12 cellular contexts compared by ENCODE assay signal in the genomic region with DNA sequence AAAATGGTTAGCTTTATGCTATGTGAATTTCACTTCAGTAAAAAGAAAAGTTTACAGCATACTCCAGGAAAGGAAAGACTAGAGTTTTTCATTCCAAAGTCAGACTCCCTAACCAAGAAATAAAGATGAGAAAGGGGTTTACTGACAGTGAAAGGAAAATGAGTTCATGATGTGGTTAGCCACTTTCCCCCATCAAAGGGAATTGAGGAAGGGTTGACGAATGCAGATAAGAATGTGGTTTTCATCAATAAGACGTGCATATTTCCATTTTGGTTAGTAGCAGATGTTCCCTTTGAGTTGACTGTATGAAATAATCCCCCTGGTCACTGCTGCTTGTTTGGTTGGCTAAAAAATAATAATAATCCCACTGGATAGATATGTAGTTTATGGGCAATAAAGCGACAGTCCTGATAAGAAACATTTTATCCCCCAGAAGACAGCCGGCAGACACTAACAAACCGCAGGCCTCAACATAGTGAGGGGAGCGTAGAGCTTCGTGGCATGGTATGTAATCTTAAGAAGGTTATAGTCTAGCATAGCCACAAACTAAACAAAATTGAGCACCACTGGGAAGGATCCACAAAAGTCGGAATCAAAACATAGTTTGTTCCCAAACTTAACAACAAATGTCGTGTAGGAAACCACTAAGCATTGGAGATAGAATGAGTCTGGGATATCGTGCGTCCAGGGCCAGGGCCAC.
DNase-seq lines count a peak whose midpoint lies in the region; ATAC-seq and TF ChIP-seq lines count a peak whose summit lies in the region.
"Had no signal": no experiment of that assay in that cellular context is flagged by ENCODE, and none has a peak within 500 bp of the region (broad histone marks: within the 10 kb centered on the region; RNA-seq: fewer than 3 reads in every experiment).

No MANE protein-coding gene starts in this region.

- no peak for TF ChIP-seq POLR2A in esophagus muscularis mucosa (IDR thresholded peaks at IDR 0.05; ENCODE audit: low read depth)

- TF ChIP-seq CTCF in esophagus muscularis mucosa (IDR thresholded peaks at IDR 0.05), result no peak

- intact Hi-C loops in esophagus muscularis mucosa (cut with DNase I), result no loop called here

- no peak overlapping the region for H3K4me3 ChIP-seq in SJSA1
- H3K4me3 ChIP-seq in esophagus muscularis mucosa, result no peak overlapping the region

- peak; percentile 27 for DNase-seq in SIG-M5 treated with dmso at 0.1 percent for 504 hours (lab: John Stamatoyannopoulos, UW; ENCODE audit: unreplicated experiment)
- DNase-seq in SIG-M5 (lab: John Stamatoyannopoulos, UW), result no peak
- peak; percentile 87 to 100 for DNase-seq in SJSA1 (ENCODE audit: low read depth in 1 of 2, low spot score in 2 of 2)
- no peak for DNase-seq in esophagus muscularis mucosa (ENCODE audit: extremely low spot score)
- DNase-seq in stimulated activated naive CD8-positive, alpha-beta T cell treated with anti-CD3 and anti-CD28 coated beads, Interleukin-15, amount 100 ng/mL, for 72 hours, result peak in 1 of 2 donors; percentile 35
- no peak for DNase-seq in OCI-M2 (lab: John Stamatoyannopoulos, UW; ENCODE audit: unreplicated experiment)
- DNase-seq in superior temporal gyrus (ENCODE audit: extremely low spot score), result no peak
- DNase-seq: effector CD4-positive, alpha-beta T cell; immature natural killer cell; occipital lobe had no signal

- H3K27me3 ChIP-seq in SJSA1 (replicated peaks) (no peaks in the 10 kb centered on the region), esophagus muscularis mucosa (no peaks in the 10 kb centered on the region)

- no peak for TF ChIP-seq EP300 in esophagus muscularis mucosa (IDR thresholded peaks at IDR 0.05)

- peaks cover 33% of the 10 kb centered on the region for H3K4me1 Mint-ChIP-seq in stimulated activated naive CD8-positive, alpha-beta T cell treated with anti-CD3 and anti-CD28 coated beads, Interleukin-15, amount 100 ng/mL, for 72 hours
- H3K4me1 Mint-ChIP-seq in stimulated activated memory B cell treated with anti-CD40 and anti-IgM and Interleukin-4, amounts not matched to agents 10 μg/mL and 1 μg/mL and 100 μg/mL, for 72 hours, result no peaks in the 10 kb centered on the region

- H3K27ac ChIP-seq in SJSA1 (peak overlapping the region; percentile 70), esophagus muscularis mucosa (replicated peaks in 1 of 4) (peak overlapping the region; percentile 58 to 98 (median 78))

- no peaks in the 10 kb centered on the region for H3K9me3 Mint-ChIP-seq in stimulated activated naive CD8-positive, alpha-beta T cell treated with anti-CD3 and anti-CD28 coated beads, Interleukin-15, amount 100 ng/mL, for 72 hours
- H3K9me3 Mint-ChIP-seq in stimulated activated memory B cell treated with anti-CD40 and anti-IgM and Interleukin-4, amounts not matched to agents 10 μg/mL and 1 μg/mL and 100 μg/mL, for 72 hours, result no peaks in the 10 kb centered on the region
- H3K9me3 Mint-ChIP-seq: activated T-helper 2 cell treated with anti-CD3 and anti-CD28 coated beads, Interferon-gamma antibody, Interleukin-2, Interleukin-4, amounts not matched to agents 10 μg/mL and 5 μg/mL and 100 μg/mL, durations not matched to agents 14 hours and 24 hours and 36 hours had no signal

- peak overlapping the region in 1 of 2 donors; percentile 2 for H3K4me3 Mint-ChIP-seq in stimulated activated naive CD8-positive, alpha-beta T cell treated with anti-CD3 and anti-CD28 coated beads, Interleukin-15, amount 100 ng/mL, for 72 hours
- H3K4me3 Mint-ChIP-seq in stimulated activated memory B cell treated with anti-CD40 and anti-IgM and Interleukin-4, amounts not matched to agents 10 μg/mL and 1 μg/mL and 100 μg/mL, for 72 hours, result no peak overlapping the region
- H3K4me3 Mint-ChIP-seq: immature natural killer cell had no signal

- peak; percentile 87 for ATAC-seq in stimulated activated naive CD8-positive, alpha-beta T cell treated with anti-CD3 and anti-CD28 coated beads, Interleukin-15, amount 100 ng/mL, for 72 hours
- no peak for ATAC-seq in stimulated activated memory B cell treated with anti-CD40 and anti-IgM and Interleukin-4, amounts not matched to agents 10 μg/mL and 1 μg/mL and 100 μg/mL, for 72 hours

- H3K36me3 Mint-ChIP-seq in stimulated activated memory B cell treated with anti-CD40 and anti-IgM and Interleukin-4, amounts not matched to agents 10 μg/mL and 1 μg/mL and 100 μg/mL, for 72 hours, result no peaks in the 10 kb centered on the region
- H3K36me3 Mint-ChIP-seq: immature natural killer cell had no signal

- H3K4me1 ChIP-seq in SJSA1 (replicated peaks) (peaks cover 74% of the 10 kb centered on the region), esophagus muscularis mucosa (peaks cover 34 to 87% (median 76%) of the 10 kb centered on the region in 4 donors)

- H3K36me3 ChIP-seq in SJSA1 (peaks cover 11% of the 10 kb centered on the region), esophagus muscularis mucosa (peaks cover 0 to 33% (median 28%) of the 10 kb centered on the region in 4 donors)

- H3K27me3 Mint-ChIP-seq in stimulated activated naive CD8-positive, alpha-beta T cell treated with anti-CD3 and anti-CD28 coated beads, Interleukin-15, amount 100 ng/mL, for 72 hours, result peaks cover 99% of the 10 kb centered on the region
- H3K27me3 Mint-ChIP-seq in stimulated activated memory B cell treated with anti-CD40 and anti-IgM and Interleukin-4, amounts not matched to agents 10 μg/mL and 1 μg/mL and 100 μg/mL, for 72 hours, result peaks cover 58% of the 10 kb centered on the region

- H3K9me3 ChIP-seq in SJSA1 (replicated peaks), result no peaks in the 10 kb centered on the region
- H3K9me3 ChIP-seq in esophagus muscularis mucosa, result no peaks in the 10 kb centered on the region

- H3K27ac Mint-ChIP-seq in stimulated activated naive CD8-positive, alpha-beta T cell treated with anti-CD3 and anti-CD28 coated beads, Interleukin-15, amount 100 ng/mL, for 72 hours, result no peak overlapping the region
- no peak overlapping the region for H3K27ac Mint-ChIP-seq in stimulated activated memory B cell treated with anti-CD40 and anti-IgM and Interleukin-4, amounts not matched to agents 10 μg/mL and 1 μg/mL and 100 μg/mL, for 72 hours
- H3K27ac Mint-ChIP-seq: activated T-helper 2 cell treated with anti-CD3 and anti-CD28 coated beads, Interferon-gamma antibody, Interleukin-2, Interleukin-4, amounts not matched to agents 10 μg/mL and 5 μg/mL and 100 μg/mL, durations not matched to agents 14 hours and 24 hours and 36 hours; immature natural killer cell had no signal

- 79% methylated on average over 11 of the region's 11 CpGs for WGBS in esophagus muscularis mucosa

Comparison
In these comparisons a context has a peak if more than half of its experiments do, and no peak if none do; other contexts are left out.
1. DNase-seq: peak in SIG-M5 treated with dmso at 0.1 percent for 504 hours (single experiment) and SJSA1 (2 of 2); none in SIG-M5 (single experiment), esophagus muscularis mucosa (single experiment), OCI-M2 (single experiment) and superior temporal gyrus (single experiment).